ENCODE assay signal across 12 cellular contexts in genomic region chr6:43878823-43879495, GRCh38.
A peak's percentile ranks its signal among the peaks of the same experiment; 100 is the strongest.
DNase-seq lines count a peak whose midpoint lies in the region; ATAC-seq and TF ChIP-seq lines count a peak whose summit lies in the region.
"Had no signal": no experiment of that assay in that cellular context is flagged by ENCODE, and none has a peak within 500 bp of the region (broad histone marks: within the 10 kb centered on the region; RNA-seq: fewer than 3 reads in every experiment).

No MANE protein-coding gene starts in this region.

- TF ChIP-seq CTCF in HEK293 (tag by site-specific recombination; IDR thresholded peaks at IDR 0.05) (no peak), RWPE2 (IDR thresholded peaks at IDR 0.05; ENCODE audit: poor library complexity, severe bottlenecking) (no peak), Peyer's patch (IDR thresholded peaks at IDR 0.05) (no peak)

- H3K4me3 ChIP-seq in HEK293 (ENCODE audit: low read depth, low read length) (no peak overlapping the region), RWPE2 (ENCODE audit: severe bottlenecking) (no peak overlapping the region), Peyer's patch (no peak overlapping the region)

- no peaks in the 10 kb centered on the region for H3K9me3 ChIP-seq in HEK293 (ENCODE audit: control insufficient read depth, insufficient read depth, low read depth, low read length)
- no peaks in the 10 kb centered on the region for H3K9me3 ChIP-seq in RWPE2 (ENCODE audit: severe bottlenecking)
- no peaks in the 10 kb centered on the region for H3K9me3 ChIP-seq in Peyer's patch

- TF ChIP-seq POLR2A in Peyer's patch (IDR thresholded peaks at IDR 0.05), result no peak

- H3K27me3 ChIP-seq in RWPE2 (ENCODE audit: insufficient read depth, poor library complexity, severe bottlenecking) (no peaks in the 10 kb centered on the region), Peyer's patch (no peaks in the 10 kb centered on the region)

- no peaks in the 10 kb centered on the region for H3K4me1 ChIP-seq in HEK293 (ENCODE audit: control insufficient read depth, insufficient read depth, low read length)
- no peaks in the 10 kb centered on the region for H3K4me1 ChIP-seq in RWPE2 (ENCODE audit: insufficient read depth, poor library complexity, severe bottlenecking)
- no peaks in the 10 kb centered on the region for H3K4me1 ChIP-seq in Peyer's patch

- CTCF ChIA-PET in HEK293 (lab: Yijun Ruan, JAX), result interaction anchor here (0.6 to 1.0 kb wide), 3 partner anchors 107 to 141 kb away, joined by 3 to 5 read pairs (median 3); no protein-coding TSS in a partner anchor

- DNase-seq in RWPE2 (ENCODE audit: low spot score), result no peak
- DNase-seq in globus pallidus (ENCODE audit: low spot score), result peak; percentile 78
- DNase-seq in pons (ENCODE audit: low spot score), result peak; percentile 81
- no peak for DNase-seq in Peyer's patch
- DNase-seq: activated CD8-positive, alpha-beta memory T cell treated with anti-CD3 and anti-CD28 coated beads for 24 hours; activated naive CD8-positive, alpha-beta T cell treated with anti-CD3 and anti-CD28 coated beads for 36 hours; effector memory CD4-positive, alpha-beta T cell; MV-4-11; stimulated activated CD4-positive, alpha-beta T cell treated with anti-CD3 and anti-CD28 coated beads, Interleukin-12 subunit alpha, Interleukin-12 subunit beta, amount 100 ng/mL, for 4 hours had no signal

- H3K36me3 ChIP-seq in HEK293 (ENCODE audit: control insufficient read depth in 2 of 2, insufficient read depth in 1 of 2, low read length in 2 of 2), result no peaks in the 10 kb centered on the region
- H3K36me3 ChIP-seq in RWPE2 (ENCODE audit: low read depth), result no peaks in the 10 kb centered on the region
- H3K36me3 ChIP-seq in Peyer's patch, result no peaks in the 10 kb centered on the region

- no peak overlapping the region for H3K27ac ChIP-seq in HEK293 (ENCODE audit: extremely low read depth, low read depth, low read length)
- H3K27ac ChIP-seq in RWPE2 (ENCODE audit: poor library complexity, severe bottlenecking), result no peak overlapping the region
- no peak overlapping the region for H3K27ac ChIP-seq in Peyer's patch

- POLR2A ChIA-PET in HEK293 (lab: Yijun Ruan, JAX), result no interaction called here

- ATAC-seq in RWPE2 (ENCODE audit: low read depth) (0 out of 3 replicates have a peak, but pooled peaks have one; percentile 20), HG03469 (IDR thresholded peaks at IDR 0.05; ENCODE audit: unreplicated experiment) (no peak), HG02763 (IDR thresholded peaks at IDR 0.05; ENCODE audit: unreplicated experiment) (no peak)

TF ChIP-seq in HEK293, 187 proteins besides CTCF, POLR2A, EP300 and RAD21:
- peak; percentile 75; the same call in 1 of the 2 replicates for TF ChIP-seq ZBTB48 (tag by site-specific recombination; IDR thresholded peaks at IDR 0.05)
- no peak for TF ChIP-seq ZBTB49 (tag by site-specific recombination; IDR thresholded peaks at IDR 0.05; ENCODE audit: low read depth)
- no peak for TF ChIP-seq ZFP41 (tag by site-specific recombination; IDR thresholded peaks at IDR 0.05; ENCODE audit: borderline replicate concordance)
- TF ChIP-seq ZNF600 (tag by site-specific recombination; IDR thresholded peaks at IDR 0.05), result 0 out of 2 replicates have a peak, but pooled peaks have one; percentile 13
- TF ChIP-seq ZBTB11 (tag by site-specific recombination; conservative IDR thresholded peaks at IDR 0.05; ENCODE audit: low read depth), result no peak
- no peak for TF ChIP-seq ZNF768 (tag by site-specific recombination; IDR thresholded peaks at IDR 0.05)
- TF ChIP-seq ZNF16 (tag by site-specific recombination; IDR thresholded peaks at IDR 0.05; ENCODE audit: low read depth), result no peak
- TF ChIP-seq ZNF280C (tag by site-specific recombination; IDR thresholded peaks at IDR 0.05), result no peak
- no peak for TF ChIP-seq ZNF10 (tag by site-specific recombination; IDR thresholded peaks at IDR 0.05)
- TF ChIP-seq ZNF175 (tag by site-specific recombination; IDR thresholded peaks at IDR 0.05), result no peak
- TF ChIP-seq ZIC2 (tag by site-specific recombination; IDR thresholded peaks at IDR 0.05), result peak; percentile 46; the same call in 1 of the 2 replicates
- no peak for TF ChIP-seq KLF9 (tag by site-specific recombination; IDR thresholded peaks at IDR 0.05; ENCODE audit: low read depth)
- no peak for TF ChIP-seq ZBTB7A (tag by site-specific recombination; IDR thresholded peaks at IDR 0.05; ENCODE audit: low read depth)

Comparison
In these comparisons a context has a peak if more than half of its experiments do, and no peak if none do; other contexts are left out.
1. DNase-seq: peak in globus pallidus (single experiment) and pons (single experiment); none in RWPE2 (single experiment) and Peyer's patch (0 of 3).